Comparison of ENCODE assay signal across 28 cellular contexts in the genomic region with DNA sequence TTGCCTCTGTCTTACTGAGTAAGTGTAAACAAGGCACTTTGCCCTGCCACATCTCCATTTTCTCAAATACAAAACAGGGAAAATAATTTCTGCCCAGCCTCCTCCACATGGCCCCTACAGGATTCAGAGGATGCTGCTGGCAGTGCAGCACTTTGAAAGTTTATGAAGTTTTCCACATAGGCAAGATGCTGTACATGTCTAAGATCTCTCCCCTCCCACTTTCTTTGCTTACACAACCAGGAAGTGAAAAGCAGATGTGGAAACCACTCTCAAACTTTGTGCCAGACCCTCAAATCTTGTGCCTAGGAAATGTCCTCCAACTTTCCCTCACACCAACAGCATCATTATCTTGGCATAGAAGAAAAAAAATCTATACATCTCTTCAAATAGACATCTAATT.
DNase-seq lines count a peak whose midpoint lies in the region; ATAC-seq and TF ChIP-seq lines count a peak whose summit lies in the region.
"Had no signal": no experiment of that assay in that cellular context is flagged by ENCODE, and none has a peak within 500 bp of the region (broad histone marks: within the 10 kb centered on the region; RNA-seq: fewer than 3 reads in every experiment).

No MANE protein-coding gene starts in this region.

- H3K27me3 Mint-ChIP-seq in HFFc6 (ENCODE audit: insufficient read depth) (no peaks in the 10 kb centered on the region), endothelial cell (ENCODE audit: unreplicated experiment) (no peaks in the 10 kb centered on the region)
- H3K27me3 Mint-ChIP-seq: activated CD4-positive, alpha-beta memory T cell treated with anti-CD3 and anti-CD28 coated beads for 36 hours; central memory CD8-positive, alpha-beta T cell had no signal

- peak overlapping the region; percentile 19; the same call in 1 of the 2 replicates for H2AFZ ChIP-seq in OCI-LY3 (ENCODE audit: low read depth, low read length)

- TF ChIP-seq CTCF in AG10803 (conservative IDR thresholded peaks at IDR 0.05; ENCODE audit: low read length) (0 out of 2 replicates have a peak, but pooled peaks have one; percentile 6), HFFc6 (IDR thresholded peaks at IDR 0.05) (no peak), OCI-LY3 (IDR thresholded peaks at IDR 0.05; ENCODE audit: low read depth, low read length) (no peak), fibroblast of villous mesenchyme (IDR thresholded peaks at IDR 0.05; ENCODE audit: insufficient read depth, low read depth, low read length) (peak; percentile 7), endothelial cell (IDR thresholded peaks at IDR 0.05; ENCODE audit: unreplicated experiment) (no peak)

- peaks cover 8% of the 10 kb centered on the region for H3K4me1 ChIP-seq in OCI-LY3 (ENCODE audit: low read length)
- H3K4me1 ChIP-seq: esophagus squamous epithelium, right atrium auricular region had no signal

- H3K9ac ChIP-seq in OCI-LY3 (ENCODE audit: low read length): no peak overlapping the region

- ATAC-seq in HG03280 (IDR thresholded peaks at IDR 0.05; ENCODE audit: unreplicated experiment): no peak
- ATAC-seq: SK-N-SH treated with all-trans-retinoic acid at 6 μM for 48 hours; stimulated activated naive CD8-positive, alpha-beta T cell treated with anti-CD3 and anti-CD28 coated beads, Interleukin-15, Interleukin-2, amounts not matched to agents 100 U/mL and 50 U/mL, for 24 hours had no signal

- no peaks in the 10 kb centered on the region for H3K36me3 ChIP-seq in OCI-LY3 (replicated peaks; ENCODE audit: low read depth, low read length)
- H3K36me3 ChIP-seq: esophagus squamous epithelium, right atrium auricular region, thoracic aorta had no signal

- H3K4me2 ChIP-seq in OCI-LY3 (ENCODE audit: low read length): no peak overlapping the region

- peak; percentile 58 for DNase-seq in AG10803 (ENCODE audit: low read depth)
- no peak for DNase-seq in HFFc6
- peak; percentile 16 for DNase-seq in fibroblast of villous mesenchyme (ENCODE audit: low read depth)
- DNase-seq in NCI-H510A (lab: John Stamatoyannopoulos, UW): no peak
- no peak for DNase-seq in endothelial cell (ENCODE audit: low spot score)
- DNase-seq: activated CD4-positive, alpha-beta memory T cell treated with anti-CD3 and anti-CD28 coated beads for 36 hours; activated CD4-positive, alpha-beta T cell treated with anti-CD3 and anti-CD28 coated beads for 1 hour; activated naive CD4-positive, alpha-beta T cell treated with Interleukin-2 at 50 U/mL for 16 hours; C1 segment of cervical spinal cord; dermis blood vessel endothelial cell; DMS153; esophagus squamous epithelium; glutamatergic neuron; H9; NCI-H1092; NCI-H1694; NCI-H748 treated with DMSO at 0.1 percent for 48 hours; small intestine; stimulated activated CD4-positive, alpha-beta T cell treated with anti-CD3 and anti-CD28 coated beads, Interleukin-1b, Interleukin-23, amount 100 ng/mL, for 48 hours; stimulated activated naive CD8-positive, alpha-beta T cell treated with anti-CD3 and anti-CD28 coated beads, Interleukin-15, Interleukin-2, amounts not matched to agents 100 U/mL and 50 U/mL, for 24 hours; T-helper 2 cell had no signal

- H3K4me1 Mint-ChIP-seq in HFFc6 (ENCODE audit: low read depth) (peaks cover 35% of the 10 kb centered on the region), endothelial cell (ENCODE audit: unreplicated experiment) (peaks cover 4% of the 10 kb centered on the region)
- H3K4me1 Mint-ChIP-seq: central memory CD8-positive, alpha-beta T cell had no signal

- H3K9me3 Mint-ChIP-seq in HFFc6 (no peaks in the 10 kb centered on the region), endothelial cell (ENCODE audit: unreplicated experiment) (no peaks in the 10 kb centered on the region)
- H3K9me3 Mint-ChIP-seq: H9 had no signal

- H3K27me3 ChIP-seq in OCI-LY3 (ENCODE audit: low read depth, low read length): no peaks in the 10 kb centered on the region
- H3K27me3 ChIP-seq: esophagus squamous epithelium, right atrium auricular region had no signal

- no peaks in the 10 kb centered on the region for H3K36me3 Mint-ChIP-seq in HFFc6 (ENCODE audit: low read depth)
- H3K36me3 Mint-ChIP-seq in endothelial cell (ENCODE audit: low read depth, unreplicated experiment): no peaks in the 10 kb centered on the region
- H3K36me3 Mint-ChIP-seq: activated CD4-positive, alpha-beta memory T cell treated with anti-CD3 and anti-CD28 coated beads for 36 hours; mesothelial cell of epicardium had no signal

- no peaks in the 10 kb centered on the region for H4K20me1 ChIP-seq in OCI-LY3 (ENCODE audit: insufficient read depth, low read length)

- H3K4me3 Mint-ChIP-seq in HFFc6 (no peak overlapping the region), endothelial cell (ENCODE audit: unreplicated experiment) (no peak overlapping the region)
- H3K4me3 Mint-ChIP-seq: activated CD4-positive, alpha-beta memory T cell treated with anti-CD3 and anti-CD28 coated beads for 36 hours; central memory CD8-positive, alpha-beta T cell; H9; mesothelial cell of epicardium had no signal

- H3K27ac Mint-ChIP-seq in HFFc6 (0 out of 2 replicates have a peak overlapping the region, but pooled peaks have one; percentile 26), endothelial cell (ENCODE audit: unreplicated experiment) (no peak overlapping the region)
- H3K27ac Mint-ChIP-seq: activated CD4-positive, alpha-beta memory T cell treated with anti-CD3 and anti-CD28 coated beads for 36 hours; H9; mesothelial cell of epicardium had no signal

- no peaks in the 10 kb centered on the region for H3K9me3 ChIP-seq in OCI-LY3 (ENCODE audit: insufficient read depth, low read length)
- H3K9me3 ChIP-seq: esophagus squamous epithelium, right atrium auricular region, thoracic aorta had no signal

- H3K4me3 ChIP-seq in AG10803 (ENCODE audit: low read length): no peak overlapping the region
- H3K4me3 ChIP-seq in OCI-LY3 (ENCODE audit: low read length): no peak overlapping the region
- H3K4me3 ChIP-seq in fibroblast of villous mesenchyme (ENCODE audit: low read depth, low read length): no peak overlapping the region
- H3K4me3 ChIP-seq: esophagus squamous epithelium, right atrium auricular region, thoracic aorta had no signal

- H3K27ac ChIP-seq in OCI-LY3 (ENCODE audit: low read length): no peak overlapping the region
- H3K27ac ChIP-seq: esophagus squamous epithelium, right atrium auricular region, thoracic aorta had no signal

- H3K79me2 ChIP-seq in OCI-LY3 (ENCODE audit: low read length): no peaks in the 10 kb centered on the region

Comparison
In these comparisons a context has a peak if more than half of its experiments do, and no peak if none do; other contexts are left out.
1. DNase-seq: peak in AG10803 (single experiment) and fibroblast of villous mesenchyme (single experiment); none in HFFc6 (single experiment), NCI-H510A (single experiment) and endothelial cell (single experiment).
2. CTCF ChIP-seq: peak in AG10803 (single experiment) and fibroblast of villous mesenchyme (single experiment); none in HFFc6 (single experiment), OCI-LY3 (single experiment) and endothelial cell (single experiment).